Comparison of ENCODE assay signal across 1 cellular context in genomic region chr2:57333221-57333620, GRCh38.
TF ChIP-seq lines count a peak whose summit lies in the region.

No MANE protein-coding gene starts in this region.

TF ChIP-seq in K562, 482 proteins besides CTCF, POLR2A, EP300 and RAD21 (continued from another document):
- no peak for TF ChIP-seq ARID3B (CRISPR knock-in tag; IDR thresholded peaks at IDR 0.05; ENCODE audit: borderline replicate concordance)
- no peak for TF ChIP-seq E2F5 (CRISPR knock-in tag; IDR thresholded peaks at IDR 0.05)
- no peak for TF ChIP-seq MAZ (CRISPR knock-in tag; conservative IDR thresholded peaks at IDR 0.05 in 1 of 2, IDR thresholded peaks at IDR 0.05 in 1 of 2)
TF ChIP-seq in K562: peak in this region for 1.
